ENCODE assay signal across 14 cellular contexts in the genomic region with DNA sequence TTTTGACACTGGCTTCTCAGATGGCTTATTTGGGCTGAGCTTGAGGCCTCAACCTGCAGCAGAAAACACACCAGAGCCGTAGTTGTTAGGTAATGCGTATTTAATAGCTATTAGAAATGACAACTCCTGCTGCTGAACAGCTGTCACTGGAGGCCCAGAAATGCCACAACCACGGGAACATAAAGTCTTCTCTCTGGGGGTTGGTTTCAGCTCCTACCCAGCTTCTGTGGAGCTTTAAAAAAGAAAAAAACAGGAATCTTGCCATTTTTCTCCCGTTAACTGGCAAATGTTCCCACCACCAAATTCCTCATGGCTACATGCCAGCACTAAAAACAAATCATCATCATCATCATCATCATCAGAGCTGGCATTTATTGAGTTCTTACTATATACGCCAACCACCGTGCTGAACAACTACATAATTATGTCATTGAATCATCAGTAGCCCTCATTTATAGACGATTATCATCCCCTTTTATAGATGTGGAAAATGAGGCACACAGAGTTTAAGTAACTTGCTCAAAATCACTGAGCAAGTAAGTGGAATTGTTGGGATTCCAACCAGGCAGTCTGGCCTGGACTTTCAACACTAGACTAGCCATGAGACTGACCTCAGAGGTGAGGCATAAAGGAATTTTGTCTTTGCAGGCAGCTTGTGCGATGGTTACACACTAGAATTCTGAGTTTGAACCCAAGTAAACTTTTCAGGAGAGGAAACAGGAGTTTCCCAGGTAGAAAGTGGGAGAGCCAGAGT.
DNase-seq lines count a peak whose midpoint lies in the region; ATAC-seq, FAIRE-seq and TF ChIP-seq lines count a peak whose summit lies in the region.
"Had no signal": no experiment of that assay in that cellular context is flagged by ENCODE, and none has a peak within 500 bp of the region (broad histone marks: within the 10 kb centered on the region; RNA-seq: fewer than 3 reads in every experiment).

No MANE protein-coding gene starts in this region.

- peaks cover 13% of the 10 kb centered on the region for H3K36me3 Mint-ChIP-seq in astrocyte (ENCODE audit: low read depth, unreplicated experiment)
- H3K36me3 Mint-ChIP-seq in activated CD4-positive, alpha-beta T cell treated with anti-CD3 and anti-CD28 coated beads for 36 hours (ENCODE audit: low read depth): no peaks in the 10 kb centered on the region
- H3K36me3 Mint-ChIP-seq: CD8-positive, alpha-beta T cell had no signal

- H3K79me2 ChIP-seq in astrocyte (ENCODE audit: insufficient read depth, low read length): no peaks in the 10 kb centered on the region

- no peaks in the 10 kb centered on the region for H3K27me3 ChIP-seq in astrocyte (ENCODE audit: insufficient read depth, low read length)
- H3K27me3 ChIP-seq: colonic mucosa had no signal

- H3K27me3 Mint-ChIP-seq in astrocyte (ENCODE audit: low read depth, unreplicated experiment): no peaks in the 10 kb centered on the region
- peaks cover 2% of the 10 kb centered on the region for H3K27me3 Mint-ChIP-seq in activated CD4-positive, alpha-beta T cell treated with anti-CD3 and anti-CD28 coated beads for 36 hours

- POLR2A ChIA-PET in activated CD4-positive, alpha-beta T cell treated with anti-CD3 and anti-CD28 coated beads for 36 hours (lab: Charles Lee): no interaction called here
- POLR2A ChIA-PET in HEK293T (lab: Yijun Ruan, JAX): no interaction called here

- CTCF ChIA-PET in activated CD4-positive, alpha-beta T cell treated with anti-CD3 and anti-CD28 coated beads for 36 hours (lab: Charles Lee): no interaction called here
- CTCF ChIA-PET in HEK293T (lab: Yijun Ruan, JAX): interaction anchor here (0.7 kb wide), 1 partner anchor 13 kb away, joined by 3 read pairs; no protein-coding TSS in a partner anchor

- TF ChIP-seq CTCF in astrocyte (IDR thresholded peaks at IDR 0.05; ENCODE audit: insufficient read depth, low read depth, low read length): no peak

- peaks cover 6% of the 10 kb centered on the region for H3K4me1 ChIP-seq in astrocyte (ENCODE audit: insufficient read depth, low read length)
- H3K4me1 ChIP-seq: colonic mucosa had no signal

- no peaks in the 10 kb centered on the region for H3K9me3 Mint-ChIP-seq in astrocyte (ENCODE audit: unreplicated experiment)
- no peaks in the 10 kb centered on the region for H3K9me3 Mint-ChIP-seq in activated CD4-positive, alpha-beta T cell treated with anti-CD3 and anti-CD28 coated beads for 36 hours (ENCODE audit: low read depth)
- H3K9me3 Mint-ChIP-seq: activated CD4-positive, alpha-beta memory T cell treated with anti-CD3 and anti-CD28 coated beads, Interleukin-2, amount 10 ng/mL, durations not matched to agents 7 days and 5 days; CD8-positive, alpha-beta T cell had no signal

- intact Hi-C loops in activated CD4-positive, alpha-beta T cell treated with anti-CD3 and anti-CD28 coated beads for 36 hours (cut with DNase I, micrococcal nuclease): no loop called here

- peak overlapping the region; percentile 83 for H3K27ac Mint-ChIP-seq in astrocyte (ENCODE audit: unreplicated experiment)
- H3K27ac Mint-ChIP-seq in activated CD4-positive, alpha-beta T cell treated with anti-CD3 and anti-CD28 coated beads for 36 hours: no peak overlapping the region
- H3K27ac Mint-ChIP-seq: activated CD4-positive, alpha-beta memory T cell treated with anti-CD3 and anti-CD28 coated beads, Interleukin-2, amount 10 ng/mL, durations not matched to agents 7 days and 5 days; CD8-positive, alpha-beta T cell had no signal

- no peak overlapping the region for H3K4me3 Mint-ChIP-seq in astrocyte (ENCODE audit: unreplicated experiment)
- no peak overlapping the region for H3K4me3 Mint-ChIP-seq in activated CD4-positive, alpha-beta T cell treated with anti-CD3 and anti-CD28 coated beads for 36 hours
- H3K4me3 Mint-ChIP-seq: activated CD4-positive, alpha-beta memory T cell treated with anti-CD3 and anti-CD28 coated beads, Interleukin-2, amount 10 ng/mL, durations not matched to agents 7 days and 5 days; CD8-positive, alpha-beta T cell had no signal

- H3K4me2 ChIP-seq in astrocyte (ENCODE audit: low read length): peak overlapping the region; percentile 4

- H3K4me3 ChIP-seq in astrocyte (ENCODE audit: insufficient read depth, low read depth, low read length): no peak overlapping the region
- H3K4me3 ChIP-seq: colonic mucosa had no signal

- DNase-seq in EL (peak; percentile 81), LHCN-M2 (ENCODE audit: low read depth) (peak; percentile 4), astrocyte (ENCODE audit: low read depth) (peak; percentile 93), non-pigmented ciliary epithelial cell (ENCODE audit: low read depth) (peak; percentile 22), RPMI8226 (no peak), HEK293T (ENCODE audit: extremely low spot score) (no peak)
- DNase-seq in activated CD4-positive, alpha-beta T cell treated with anti-CD3 and anti-CD28 coated beads for 36 hours: no peak
- DNase-seq in activated effector memory CD4-positive, alpha-beta T cell treated with anti-CD3 and anti-CD28 coated beads, Interleukin-2, amount 50 U/mL, for 16 hours: no peak
- DNase-seq: activated CD4-positive, alpha-beta memory T cell treated with anti-CD3 and anti-CD28 coated beads, Interleukin-2, amount 10 ng/mL, durations not matched to agents 7 days and 5 days; activated naive CD4-positive, alpha-beta T cell; CD8-positive, alpha-beta T cell; NCI-H1436 had no signal

- H3K36me3 ChIP-seq in astrocyte (ENCODE audit: insufficient read depth, low read length): no peaks in the 10 kb centered on the region
- H3K36me3 ChIP-seq: colonic mucosa had no signal

- H3K27ac ChIP-seq in astrocyte (ENCODE audit: low read depth, low read length): peak overlapping the region; percentile 49

- no peak overlapping the region for H3K9ac ChIP-seq in astrocyte (ENCODE audit: low read length)

- no peak overlapping the region for H2AFZ ChIP-seq in astrocyte (ENCODE audit: low read depth, low read length)

- H4K20me1 ChIP-seq in astrocyte (ENCODE audit: insufficient read depth, low read length): no peaks in the 10 kb centered on the region

- peaks cover 39% of the 10 kb centered on the region for H3K4me1 Mint-ChIP-seq in astrocyte (ENCODE audit: low read depth, unreplicated experiment)
- H3K4me1 Mint-ChIP-seq in activated CD4-positive, alpha-beta T cell treated with anti-CD3 and anti-CD28 coated beads for 36 hours: no peaks in the 10 kb centered on the region
- H3K4me1 Mint-ChIP-seq: activated CD4-positive, alpha-beta memory T cell treated with anti-CD3 and anti-CD28 coated beads, Interleukin-2, amount 10 ng/mL, durations not matched to agents 7 days and 5 days had no signal

- no peaks in the 10 kb centered on the region for H3K9me3 ChIP-seq in astrocyte (ENCODE audit: insufficient read depth, low read depth, low read length)
- H3K9me3 ChIP-seq: colonic mucosa had no signal

- FAIRE-seq in astrocyte (lab: Jason Lieb, UNC): peak; percentile 87

- no peak for ATAC-seq in activated CD4-positive, alpha-beta T cell treated with anti-CD3 and anti-CD28 coated beads for 36 hours
- ATAC-seq: CD8-positive, alpha-beta T cell; sciatic nerve had no signal

TF ChIP-seq in HEK293T, 16 proteins besides CTCF, POLR2A, EP300 and RAD21:
- no peak for TF ChIP-seq ZNF384 (IDR thresholded peaks at IDR 0.05)
- no peak for TF ChIP-seq TARDBP (IDR thresholded peaks at IDR 0.05)
- TF ChIP-seq ELF4 (IDR thresholded peaks at IDR 0.05): no peak
- no peak for TF ChIP-seq SP1 (IDR thresholded peaks at IDR 0.05)
- TF ChIP-seq BHLHE40 (IDR thresholded peaks at IDR 0.05; ENCODE audit: borderline replicate concordance): no peak
- no peak for TF ChIP-seq ARNT (IDR thresholded peaks at IDR 0.05)

Comparison
In these comparisons a context has a peak if more than half of its experiments do, and no peak if none do; other contexts are left out.
1. DNase-seq: peak in EL (single experiment), LHCN-M2 (single experiment), astrocyte (single experiment) and non-pigmented ciliary epithelial cell (single experiment); none in RPMI8226 (single experiment), activated CD4-positive, alpha-beta T cell treated with anti-CD3 and anti-CD28 coated beads for 36 hours (single experiment), HEK293T (single experiment) and activated effector memory CD4-positive, alpha-beta T cell treated with anti-CD3 and anti-CD28 coated beads, Interleukin-2, amount 50 U/mL, for 16 hours (single experiment).